18 cellular contexts compared by ENCODE assay signal in the genomic region with DNA sequence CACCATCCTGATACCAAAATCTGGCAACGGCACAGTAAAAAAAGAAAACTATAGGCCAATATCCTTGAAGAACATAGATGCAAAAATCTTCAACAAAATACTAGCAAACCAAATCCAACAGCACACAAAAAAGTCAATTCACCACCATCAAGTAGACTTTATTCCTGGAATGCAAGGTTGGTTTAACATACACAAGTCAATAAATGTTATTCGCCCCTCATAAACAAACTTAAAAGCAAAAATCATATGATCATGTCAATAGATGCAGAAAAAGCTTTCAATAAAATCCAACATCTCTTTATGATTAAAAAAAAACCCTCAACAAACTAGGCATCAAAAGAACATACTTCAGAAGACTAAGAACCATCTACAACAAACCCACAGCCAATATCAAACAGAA.
"Had no signal": no experiment of that assay in that cellular context is flagged by ENCODE, and none has a peak within 500 bp of the region (broad histone marks: within the 10 kb centered on the region; RNA-seq: fewer than 3 reads in every experiment).

No MANE protein-coding gene starts in this region.

- DNase-seq: dorsolateral prefrontal cortex; effector CD8-positive, alpha-beta T cell; heart left ventricle; hippocampal formation; mesendoderm; naive B cell; stimulated activated CD4-positive, alpha-beta T cell treated with anti-CD3 and anti-CD28 coated beads, Interleukin-15, amount 100 ng/mL, for 24 hours; stimulated activated CD4-positive, alpha-beta T cell treated with anti-CD3 and anti-CD28 coated beads, Interleukin-1b, Interleukin-23, amount 100 ng/mL, for 48 hours; stimulated activated CD4-positive, alpha-beta T cell treated with anti-CD3 and anti-CD28 coated beads, Interleukin-4, amount 100 ng/mL, for 24 hours; stimulated activated naive B cell treated with anti-CD40 and anti-IgM and Interleukin-4, amounts not matched to agents 10 μg/mL and 1 μg/mL and 100 μg/mL, for 72 hours; stimulated activated naive CD8-positive, alpha-beta T cell treated with anti-CD3 and anti-CD28 coated beads, Interleukin-15, amount 100 ng/mL, for 72 hours; testis; upper lobe of right lung had no signal

- H3K27me3 ChIP-seq: heart left ventricle, spleen, testis, tibial nerve, upper lobe of right lung, vagina had no signal

- H3K27ac ChIP-seq: dorsolateral prefrontal cortex, testis, tibial nerve, upper lobe of right lung, vagina had no signal

- ATAC-seq: sciatic nerve; stimulated activated naive B cell treated with anti-CD40 and anti-IgM and Interleukin-4, amounts not matched to agents 10 μg/mL and 1 μg/mL and 100 μg/mL, for 72 hours; stimulated activated naive CD8-positive, alpha-beta T cell treated with anti-CD3 and anti-CD28 coated beads, Interleukin-15, amount 100 ng/mL, for 72 hours; upper lobe of right lung had no signal

- H3K4me3 Mint-ChIP-seq: stimulated activated naive CD8-positive, alpha-beta T cell treated with anti-CD3 and anti-CD28 coated beads, Interleukin-15, amount 100 ng/mL, for 72 hours had no signal

- H3K4me3 ChIP-seq: dorsolateral prefrontal cortex, heart left ventricle, testis, tibial nerve, upper lobe of right lung, vagina had no signal

- H3K27me3 Mint-ChIP-seq: stimulated activated naive CD8-positive, alpha-beta T cell treated with anti-CD3 and anti-CD28 coated beads, Interleukin-15, amount 100 ng/mL, for 72 hours had no signal

- H3K36me3 ChIP-seq: heart left ventricle, spleen, tibial nerve, upper lobe of right lung, vagina had no signal

- FAIRE-seq: frontal cortex had no signal

- H3K27ac Mint-ChIP-seq: stimulated activated naive B cell treated with anti-CD40 and anti-IgM and Interleukin-4, amounts not matched to agents 10 μg/mL and 1 μg/mL and 100 μg/mL, for 72 hours; stimulated activated naive CD8-positive, alpha-beta T cell treated with anti-CD3 and anti-CD28 coated beads, Interleukin-15, amount 100 ng/mL, for 72 hours had no signal

- H3K9me3 ChIP-seq: testis, vagina had no signal
